ENCODE assay signal across 17 cellular contexts in genomic region chr13:35768551-35768950, GRCh38.
DNase-seq lines count a peak whose midpoint lies in the region; ATAC-seq and TF ChIP-seq lines count a peak whose summit lies in the region.
"Had no signal": no experiment of that assay in that cellular context is flagged by ENCODE, and none has a peak within 500 bp of the region (broad histone marks: within the 10 kb centered on the region; RNA-seq: fewer than 3 reads in every experiment).

No MANE protein-coding gene starts in this region.

- no peaks in the 10 kb centered on the region for H3K36me3 Mint-ChIP-seq in HFFc6 (ENCODE audit: low read depth)

- H3K9me3 Mint-ChIP-seq in HFFc6 = no peaks in the 10 kb centered on the region
- H3K9me3 Mint-ChIP-seq: activated naive CD4-positive, alpha-beta T cell treated with anti-CD3 and anti-CD28 coated beads for 36 hours; CD4-positive, alpha-beta T cell; nephron progenitor cell had no signal

- peak overlapping the region; percentile 47; the same call in 1 of the 2 replicates for H3K4me3 Mint-ChIP-seq in HFFc6
- H3K4me3 Mint-ChIP-seq: activated naive CD4-positive, alpha-beta T cell treated with anti-CD3 and anti-CD28 coated beads for 36 hours; CD4-positive, alpha-beta T cell; nephron progenitor cell had no signal

- peak overlapping the region; percentile 49 for H3K27ac Mint-ChIP-seq in HFFc6
- H3K27ac Mint-ChIP-seq: activated naive CD4-positive, alpha-beta T cell treated with anti-CD3 and anti-CD28 coated beads for 36 hours; CD4-positive, alpha-beta T cell had no signal

- H3K27me3 Mint-ChIP-seq in HFFc6 (ENCODE audit: insufficient read depth) = no peaks in the 10 kb centered on the region
- H3K27me3 Mint-ChIP-seq: CD4-positive, alpha-beta T cell had no signal

- DNase-seq in HFFc6 (peak; percentile 52), RPMI7951 (ENCODE audit: low read depth) (peak; percentile 37), fibroblast of mammary gland (ENCODE audit: low read depth) (peak; percentile 67), retinal pigment epithelial cell (ENCODE audit: low read depth) (peak; percentile 51), Ammon's horn (ENCODE audit: low spot score) (no peak), cortex of kidney (lab: John Stamatoyannopoulos, UW) (no peak)
- DNase-seq: activated naive CD4-positive, alpha-beta T cell treated with anti-CD3 and anti-CD28 coated beads for 36 hours; CD4-positive, alpha-beta T cell; gastrocnemius medialis; NCI-H187; nephron progenitor cell; NK-92 treated with Interleukin-12 subunit alpha and Interleukin-12 subunit beta, amount 100 ng/mL, for 24 hours; sigmoid colon; stimulated activated CD4-positive, alpha-beta T cell treated with anti-CD3 and anti-CD28 coated beads, Interleukin-4, amount 100 ng/mL, for 24 hours had no signal

- ATAC-seq in HG03439 (IDR thresholded peaks at IDR 0.05; ENCODE audit: unreplicated experiment) = no peak
- ATAC-seq: gastrocnemius medialis had no signal

- peaks cover 59% of the 10 kb centered on the region for H3K4me1 Mint-ChIP-seq in HFFc6 (ENCODE audit: low read depth)

- TF ChIP-seq CTCF in HFFc6 (IDR thresholded peaks at IDR 0.05) = no peak
- no peak for TF ChIP-seq CTCF in fibroblast of mammary gland (conservative IDR thresholded peaks at IDR 0.05; ENCODE audit: control insufficient read depth, insufficient read depth, low read depth, low read length)
- no peak for TF ChIP-seq CTCF in retinal pigment epithelial cell (conservative IDR thresholded peaks at IDR 0.05; ENCODE audit: low read depth, low read length)

- H3K4me3 ChIP-seq in fibroblast of mammary gland (ENCODE audit: control insufficient read depth, low read depth, low read length) = no peak overlapping the region
- H3K4me3 ChIP-seq in retinal pigment epithelial cell (ENCODE audit: low read length) = no peak overlapping the region
- H3K4me3 ChIP-seq: cardiac muscle cell, gastrocnemius medialis, sigmoid colon, thoracic aorta had no signal

Comparison
In these comparisons a context has a peak if more than half of its experiments do, and no peak if none do; other contexts are left out.
1. DNase-seq: peak in HFFc6 (single experiment), RPMI7951 (single experiment), fibroblast of mammary gland (single experiment) and retinal pigment epithelial cell (single experiment); none in Ammon's horn (single experiment) and cortex of kidney (single experiment).